ENCODE assay signal across 23 cellular contexts in genomic region chr13:113325779-113326178, GRCh38. TPM values are rescaled to one million over a fixed set of nuclear protein-coding genes. Genes with fewer than 3 reads are reported as not detected.
"Had no signal": no experiment of that assay in that cellular context is flagged by ENCODE, and none has a peak within 500 bp of the region (broad histone marks: within the 10 kb centered on the region; RNA-seq: fewer than 3 reads in every experiment).

No MANE protein-coding gene starts in this region.

- H3K4me3 Mint-ChIP-seq: effector memory CD8-positive, alpha-beta T cell; memory B cell; natural killer cell; stimulated activated effector memory CD8-positive, alpha-beta T cell treated with anti-CD3 and anti-CD28 coated beads, Interleukin-12 subunit alpha, Interleukin-12 subunit beta, amount 100 ng/mL, for 72 hours; type B pancreatic cell had no signal

- H3K9ac ChIP-seq: parathyroid adenoma had no signal

- H3K27ac Mint-ChIP-seq: effector memory CD8-positive, alpha-beta T cell; memory B cell; progenitor cell of endocrine pancreas; stimulated activated effector memory CD8-positive, alpha-beta T cell treated with anti-CD3 and anti-CD28 coated beads, Interleukin-12 subunit alpha, Interleukin-12 subunit beta, amount 100 ng/mL, for 72 hours; type B pancreatic cell had no signal

- ATAC-seq: left lobe of liver; stimulated activated effector memory CD8-positive, alpha-beta T cell treated with anti-CD3 and anti-CD28 coated beads, Interleukin-12 subunit alpha, Interleukin-12 subunit beta, amount 100 ng/mL, for 72 hours; stimulated activated naive CD8-positive, alpha-beta T cell treated with anti-CD3 and anti-CD28 coated beads, Interleukin-15, Interleukin-2, amounts not matched to agents 100 U/mL and 50 U/mL, for 24 hours had no signal

- H2AFZ ChIP-seq: parathyroid adenoma had no signal

- FAIRE-seq: frontal cortex, kidney had no signal

- H3K9me3 ChIP-seq: neutrophil, right atrium auricular region, sigmoid colon, testis, tibial artery had no signal

- H3K4me1 Mint-ChIP-seq: memory B cell had no signal

- H3K27me3 ChIP-seq: right atrium auricular region, sigmoid colon, testis, tibial artery had no signal

- H3K4me1 ChIP-seq: parathyroid adenoma, sigmoid colon, testis, tibial artery had no signal

- H3K27me3 Mint-ChIP-seq: effector memory CD8-positive, alpha-beta T cell; memory B cell; progenitor cell of endocrine pancreas; type B pancreatic cell had no signal

- H3K27ac ChIP-seq: neutrophil, parathyroid adenoma, right atrium auricular region, sigmoid colon, testis, tibial artery had no signal

- H3K79me2 ChIP-seq: parathyroid adenoma had no signal

- DNase-seq: cortex of kidney; effector memory CD8-positive, alpha-beta T cell; head of caudate nucleus; kidney; natural killer cell; sigmoid colon; stimulated activated CD4-positive, alpha-beta T cell treated with anti-CD3 and anti-CD28 coated beads, Interleukin-2, amount 100 ng/mL, for 24 hours; stimulated activated CD4-positive, alpha-beta T cell treated with anti-CD3 and anti-CD28 coated beads, Interleukin-4, amount 100 ng/mL, for 24 hours; stimulated activated naive CD8-positive, alpha-beta T cell treated with anti-CD3 and anti-CD28 coated beads, Interleukin-15, Interleukin-2, amounts not matched to agents 100 U/mL and 50 U/mL, for 24 hours; substantia nigra; testis; tibial artery had no signal

- H3K4me3 ChIP-seq: lung, right atrium auricular region, sigmoid colon, testis, tibial artery had no signal

RNA-seq across cellular contexts. Expression of gene GRTP1, which starts 38.2 kb away (rescaled TPM):
- total RNA-seq: glomerular endothelial cell, natural killer cell had no signal
